In the genomic region with DNA sequence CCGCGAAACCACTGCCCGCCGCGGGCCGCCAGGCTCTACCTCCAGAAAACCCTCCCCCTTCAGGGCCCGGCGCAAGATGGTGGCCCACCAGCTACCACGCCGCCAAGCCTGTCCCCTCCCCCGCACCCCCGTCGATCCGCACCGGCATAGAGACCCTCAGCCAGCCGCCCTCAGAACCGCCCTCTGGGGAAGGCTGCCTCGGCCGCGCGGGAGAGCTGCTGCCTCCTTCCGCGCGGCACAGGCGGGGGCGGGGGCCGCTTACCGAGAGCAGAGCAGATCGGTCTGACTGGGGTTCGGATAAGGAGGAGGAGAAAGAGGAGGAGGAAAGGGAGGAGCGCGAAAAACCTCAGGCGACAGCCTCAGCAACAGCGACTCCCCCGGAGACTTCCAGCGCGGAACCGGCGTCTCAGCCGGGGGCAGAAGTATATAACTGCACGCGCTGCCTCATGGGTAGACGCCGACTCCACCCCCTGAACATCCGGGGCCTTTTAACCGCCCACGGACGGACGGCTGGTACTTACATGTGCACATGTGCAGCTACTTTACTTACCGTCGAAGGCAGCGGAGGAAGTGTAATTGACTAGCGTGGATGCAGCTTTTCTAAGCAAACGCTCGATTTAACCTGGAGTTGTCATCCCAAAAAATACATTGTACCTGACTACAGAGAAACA, we compare ENCODE assay signal across 8 cellular contexts. TPM values are rescaled to one million over a fixed set of nuclear protein-coding genes. Genes with fewer than 3 reads are reported as not detected.
DNase-seq lines count a peak whose midpoint lies in the region; ATAC-seq and TF ChIP-seq lines count a peak whose summit lies in the region.

A gene with protein sequence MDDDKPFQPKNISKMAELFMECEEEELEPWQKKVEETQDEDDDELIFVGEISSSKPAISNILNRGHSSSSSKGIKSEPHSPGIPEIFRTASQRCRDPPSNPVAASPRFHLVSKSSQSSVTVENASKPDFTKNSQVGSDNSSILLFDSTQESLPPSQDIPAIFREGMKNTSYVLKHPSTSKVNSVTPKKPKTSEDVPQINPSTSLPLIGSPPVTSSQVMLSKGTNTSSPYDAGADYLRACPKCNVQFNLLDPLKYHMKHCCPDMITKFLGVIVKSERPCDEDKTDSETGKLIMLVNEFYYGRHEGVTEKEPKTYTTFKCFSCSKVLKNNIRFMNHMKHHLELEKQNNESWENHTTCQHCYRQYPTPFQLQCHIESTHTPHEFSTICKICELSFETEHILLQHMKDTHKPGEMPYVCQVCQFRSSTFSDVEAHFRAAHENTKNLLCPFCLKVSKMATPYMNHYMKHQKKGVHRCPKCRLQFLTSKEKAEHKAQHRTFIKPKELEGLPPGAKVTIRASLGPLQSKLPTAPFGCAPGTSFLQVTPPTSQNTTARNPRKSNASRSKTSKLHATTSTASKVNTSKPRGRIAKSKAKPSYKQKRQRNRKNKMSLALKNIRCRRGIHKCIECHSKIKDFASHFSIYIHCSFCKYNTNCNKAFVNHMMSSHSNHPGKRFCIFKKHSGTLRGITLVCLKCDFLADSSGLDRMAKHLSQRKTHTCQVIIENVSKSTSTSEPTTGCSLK (minus strand): TSS at position 400 of the 671 bp plus-strand sequence. CDS start 8,450 bp downstream, outside the sequence.

- intact Hi-C loops in psoas muscle (cut with DNase I) (no loop called here), uterus (cut with DNase I; ENCODE audit: low total_unique reads) (no loop called here)

- WGBS in psoas muscle, 3 donors, result 3 to 26% (median 3%) methylated on average over 31 to 53 of the region's 55 CpGs

- H3K27me3 ChIP-seq in right atrium auricular region (no peaks in the 10 kb centered on the region), psoas muscle (ENCODE audit: insufficient read depth in 3 of 3, low read length in 2 of 3) (no peaks in the 10 kb centered on the region), uterus (no peaks in the 10 kb centered on the region)

- POLR2A ChIA-PET in T-cell (lab: Charles Lee), result interaction anchor here in 1 of 2 donors (0.5 kb wide), 1 partner anchor 626 kb away, joined by 5 read pairs; no protein-coding TSS in a partner anchor

- CTCF ChIA-PET in T-cell (lab: Charles Lee), result interaction anchor here in 1 of 2 donors (0.6 kb wide), 1 partner anchor 84 kb away, joined by 6 read pairs; no protein-coding TSS in a partner anchor

- H3K4me3 Mint-ChIP-seq in T-cell, result peak within 1 kb of the TSS; percentile 79 to 87 (median 86)

- TF ChIP-seq CTCF in right atrium auricular region (IDR thresholded peaks at IDR 0.05) (peak in 1 of 2 donors; percentile 32), psoas muscle (IDR thresholded peaks at IDR 0.05) (peak; percentile 16), uterus (IDR thresholded peaks at IDR 0.05) (peak in 2 of 4 experiments; percentile 24 to 29)

- H3K4me3 ChIP-seq in right atrium auricular region (peak within 1 kb of the TSS; percentile 60 to 64), psoas muscle (peak within 1 kb of the TSS; percentile 76), uterus (peak within 1 kb of the TSS; percentile 40 to 49)

- DNase-seq in NCI-H146 (lab: John Stamatoyannopoulos, UW) (peak; percentile 95), T-cell (peak; percentile 76 to 92 (median 88)), amygdala (lab: John Stamatoyannopoulos, UW) (peak; percentile 3 to 86 (median 66)), right atrium auricular region (ENCODE audit: low spot score) (peak; percentile 87), psoas muscle (peak; percentile 89 to 93), uterus (peak; percentile 82 to 85)

- peak; percentile 93 for TF ChIP-seq POLR2A in GM15510 (IDR thresholded peaks at IDR 0.05; ENCODE audit: borderline replicate concordance, extremely low read depth, insufficient read length)
- TF ChIP-seq POLR2A in uterus (IDR thresholded peaks at IDR 0.05), result peak; percentile 19 to 62

- H3K27ac ChIP-seq in right atrium auricular region (peak within 1 kb of the TSS; percentile 72 to 78), psoas muscle (peak within 1 kb of the TSS; percentile 77), uterus (peak within 1 kb of the TSS; percentile 72 to 76)

- H3K36me3 ChIP-seq in right atrium auricular region (no peaks in the 10 kb centered on the region), psoas muscle (ENCODE audit: insufficient read depth in 1 of 2, low read depth in 1 of 2) (no peaks in the 10 kb centered on the region), uterus (no peaks in the 10 kb centered on the region)

- ATAC-seq in HG02884 (IDR thresholded peaks at IDR 0.05; ENCODE audit: unreplicated experiment), result peak; percentile 89
- peak; percentile 95 to 97 (median 96) for ATAC-seq in T-cell (replicated peaks in 1 of 4)
- peak; percentile 91 to 98 (median 98) for ATAC-seq in psoas muscle

- peaks cover 0 to 22% (median 11%) of the 10 kb centered on the region in 3 donors for H3K4me1 Mint-ChIP-seq in T-cell

- H3K36me3 Mint-ChIP-seq in T-cell, result no peaks in the 10 kb centered on the region

- H3K27me3 Mint-ChIP-seq in T-cell, result peaks cover 0 to 3% of the 10 kb centered on the region in 2 donors

- peak within 1 kb of the TSS; percentile 71 to 82 for H3K27ac Mint-ChIP-seq in T-cell

- H3K9me3 Mint-ChIP-seq in T-cell, result peaks cover 0 to 3% (median 0%) of the 10 kb centered on the region in 3 donors

- H3K9me3 ChIP-seq in right atrium auricular region (no peaks in the 10 kb centered on the region), psoas muscle (no peaks in the 10 kb centered on the region), uterus (no peaks in the 10 kb centered on the region)

- H3K4me1 ChIP-seq in right atrium auricular region (no peaks in the 10 kb centered on the region), psoas muscle (peaks cover 5% of the 10 kb centered on the region), uterus (no peaks in the 10 kb centered on the region)

RNA-seq across cellular contexts. Expression of the gene that starts here (rescaled TPM):
- 1 to 10 TPM; 3.6 to 7.0 (median 4.5) TPM for total RNA-seq in T-cell
- 1 to 10 TPM; 2.3 to 2.5 TPM for total RNA-seq in right atrium auricular region
- 1 to 10 TPM; 2.8 to 4.1 (median 3.3) TPM for total RNA-seq in psoas muscle
- 1 to 10 TPM in 1 of 3 donors, under 1 TPM in 2; 0.72 to 1.2 (median 0.89) TPM for polyA plus RNA-seq in psoas muscle
- 10 to 100 TPM in 1 of 4 donors, 1 to 10 TPM in 3; 1.8 to 10.4 (median 6.0) TPM for total RNA-seq in uterus

Comparison
In these comparisons a context has a peak if more than half of its experiments do, and no peak if none do; other contexts are left out.
1. Peak in every context shown above with its lines: DNase-seq, ATAC-seq, H3K4me3 ChIP-seq and H3K27ac ChIP-seq.